25 cellular contexts compared by ENCODE assay signal in genomic region chr14:88142990-88143389, GRCh38.
DNase-seq lines count a peak whose midpoint lies in the region; ATAC-seq, FAIRE-seq and TF ChIP-seq lines count a peak whose summit lies in the region.
"Had no signal": no experiment of that assay in that cellular context is flagged by ENCODE, and none has a peak within 500 bp of the region (broad histone marks: within the 10 kb centered on the region; RNA-seq: fewer than 3 reads in every experiment).

No MANE protein-coding gene starts in this region.

- H3K4me2 ChIP-seq in GM23338 (no peak overlapping the region), H1 (ENCODE audit: insufficient read depth in 1 of 2, low read depth in 2 of 2, low read length in 2 of 2) (no peak overlapping the region), mesendoderm (ENCODE audit: low read length) (no peak overlapping the region)
- H3K4me2 ChIP-seq: BLaER1 had no signal

- H3K79me2 ChIP-seq in GM23338 (replicated peaks; ENCODE audit: insufficient read depth) = no peaks in the 10 kb centered on the region
- H3K79me2 ChIP-seq in H1 (ENCODE audit: control insufficient read depth in 1 of 2, insufficient read depth in 2 of 2, low read length in 2 of 2) = no peaks in the 10 kb centered on the region
- no peaks in the 10 kb centered on the region for H3K79me2 ChIP-seq in mesendoderm (ENCODE audit: control insufficient read depth, insufficient read depth, low read length)

- H3K56ac ChIP-seq in H1 (replicated peaks; ENCODE audit: insufficient read length, low read depth, low read length) (no peak overlapping the region), mesendoderm (ENCODE audit: low read length) (peak overlapping the region; percentile 35)

- no peak for FAIRE-seq in H1 (lab: Jason Lieb, UNC)
- FAIRE-seq: A204.1, D721Med, GM12878, GM19239 had no signal

- H3K23ac ChIP-seq in H1 (ENCODE audit: insufficient read length) = no peak overlapping the region
- no peak overlapping the region for H3K23ac ChIP-seq in mesendoderm (ENCODE audit: low read length)

- POLR2A ChIA-PET in H1 (lab: Charles Lee; ENCODE audit: partially characterized antibody) = no interaction called here

- WGBS in H1 (ENCODE audit: extremely low coverage in 1 of 2, insufficient coverage in 1 of 2, insufficient read length in 1 of 2, insufficient replicate concordance in 2 of 2, low coverage in 1 of 2, low lambda C conversion rate in 2 of 2, missing lambda C conversion rate in 1 of 2), 2 experiments = 93% methylated on average over 7 of the region's 7 CpGs; no CpG with 5 or more reads in 1 of the 2 experiments
- WGBS in mesendoderm (ENCODE audit: extremely low coverage, insufficient coverage, low lambda C conversion rate) = no CpG with 5 or more reads among the region's 7 CpGs
- WGBS in upper lobe of left lung, 2 donors = 42 to 51% methylated on average over 5 to 7 of the region's 7 CpGs
- WGBS in esophagus muscularis mucosa = 67% methylated on average over 6 of the region's 7 CpGs

- H2BK20ac ChIP-seq in H1 (ENCODE audit: low read length) = no peak overlapping the region

- H3K27ac ChIP-seq in GM23338 (ENCODE audit: low read depth) (no peak overlapping the region), H1 (ENCODE audit: low read depth, low read length) (no peak overlapping the region), mesendoderm (ENCODE audit: low read depth, low read length) (no peak overlapping the region), upper lobe of left lung (no peak overlapping the region), esophagus muscularis mucosa (replicated peaks in 1 of 4) (no peak overlapping the region)
- H3K27ac ChIP-seq: 22Rv1, BLaER1, C4-2B had no signal

- H4K91ac ChIP-seq in H1 (replicated peaks; ENCODE audit: insufficient read length, low read length) = no peak overlapping the region

- H2BK5ac ChIP-seq in H1 (ENCODE audit: low read depth, low read length) = no peak overlapping the region
- H2BK5ac ChIP-seq in mesendoderm (ENCODE audit: low read length) = no peak overlapping the region

- H3K27ac Mint-ChIP-seq in GM23338 = 0 out of 2 replicates have a peak overlapping the region, but pooled peaks have one; percentile 38
- no peak overlapping the region for H3K27ac Mint-ChIP-seq in activated T-helper 17 cell treated with anti-CD3 and anti-CD28 coated beads, Interleukin-2, amount 50 U/mL, for 72 hours
- H3K27ac Mint-ChIP-seq: B cell, H9 had no signal

- H3K4me1 ChIP-seq in GM23338 (ENCODE audit: insufficient read depth) (no peaks in the 10 kb centered on the region), H1 (replicated peaks in 1 of 4; ENCODE audit: control insufficient read depth in 3 of 4, insufficient read depth in 4 of 4, low read length in 3 of 4) (no peaks in the 10 kb centered on the region), mesendoderm (ENCODE audit: control insufficient read depth, low read depth, low read length) (peaks cover 6% of the 10 kb centered on the region), upper lobe of left lung (no peaks in the 10 kb centered on the region), esophagus muscularis mucosa (no peaks in the 10 kb centered on the region)
- H3K4me1 ChIP-seq: BLaER1 had no signal

- H3K4ac ChIP-seq in H1 (replicated peaks; ENCODE audit: insufficient read length, low read depth, low read length) (no peak overlapping the region), mesendoderm (ENCODE audit: low read depth, low read length) (no peak overlapping the region)

- H4K20me1 ChIP-seq in GM23338 (replicated peaks; ENCODE audit: insufficient read depth) (no peaks in the 10 kb centered on the region), H1 (replicated peaks in 1 of 2; ENCODE audit: control insufficient read depth in 1 of 2, insufficient read depth in 2 of 2, low read length in 2 of 2) (no peaks in the 10 kb centered on the region)
- H4K20me1 ChIP-seq: BLaER1 had no signal

- peaks cover 4% of the 10 kb centered on the region; the same call in 1 of the 3 replicates for H3K4me1 Mint-ChIP-seq in GM23338
- no peaks in the 10 kb centered on the region for H3K4me1 Mint-ChIP-seq in activated T-helper 17 cell treated with anti-CD3 and anti-CD28 coated beads, Interleukin-2, amount 50 U/mL, for 72 hours
- H3K4me1 Mint-ChIP-seq: B cell; CD8-positive, alpha-beta memory T cell had no signal

- H3K36me3 ChIP-seq in GM23338 (ENCODE audit: insufficient read depth) (no peaks in the 10 kb centered on the region), H1 (ENCODE audit: control insufficient read depth in 2 of 4, insufficient read depth in 4 of 4, low read length in 3 of 4) (no peaks in the 10 kb centered on the region), mesendoderm (ENCODE audit: control insufficient read depth, insufficient read depth, low read length) (no peaks in the 10 kb centered on the region), upper lobe of left lung (no peaks in the 10 kb centered on the region), esophagus muscularis mucosa (no peaks in the 10 kb centered on the region)
- H3K36me3 ChIP-seq: BLaER1 had no signal

- H4K5ac ChIP-seq in H1 (ENCODE audit: insufficient read length, low read depth, low read length) (no peak overlapping the region), mesendoderm (ENCODE audit: low read length) (no peak overlapping the region)

- H3K9ac ChIP-seq in H1 (replicated peaks in 1 of 4; ENCODE audit: extremely low read depth in 1 of 4, low read depth in 3 of 4, low read length in 3 of 4) = no peak overlapping the region
- no peak overlapping the region for H3K9ac ChIP-seq in mesendoderm (ENCODE audit: low read length)
- H3K9ac ChIP-seq: BLaER1 had no signal

- no peak overlapping the region for H3K4me3 Mint-ChIP-seq in GM23338
- no peak overlapping the region for H3K4me3 Mint-ChIP-seq in activated T-helper 17 cell treated with anti-CD3 and anti-CD28 coated beads, Interleukin-2, amount 50 U/mL, for 72 hours
- H3K4me3 Mint-ChIP-seq: B cell; CD4-positive, CD25-positive, alpha-beta regulatory T cell; CD8-positive, alpha-beta memory T cell; H9 had no signal

- H3K27me3 ChIP-seq in GM23338 (ENCODE audit: insufficient read depth) = no peaks in the 10 kb centered on the region
- no peaks in the 10 kb centered on the region for H3K27me3 ChIP-seq in H1 (replicated peaks in 1 of 4; ENCODE audit: control insufficient read depth in 3 of 4, extremely low read depth in 1 of 4, insufficient read depth in 3 of 4, low read length in 3 of 4)
- no peaks in the 10 kb centered on the region for H3K27me3 ChIP-seq in mesendoderm (ENCODE audit: insufficient read depth, low read length, poor library complexity)
- no peaks in the 10 kb centered on the region for H3K27me3 ChIP-seq in upper lobe of left lung
- no peaks in the 10 kb centered on the region for H3K27me3 ChIP-seq in esophagus muscularis mucosa
- H3K27me3 ChIP-seq: BLaER1 had no signal

- peaks cover 2% of the 10 kb centered on the region; the same call in 1 of the 2 replicates for H3K23me2 ChIP-seq in H1 (ENCODE audit: low read depth, low read length)

- no peak overlapping the region for H2BK12ac ChIP-seq in H1 (ENCODE audit: low read depth, low read length)

- H3K18ac ChIP-seq in H1 (ENCODE audit: extremely low read depth, low read length) = no peak overlapping the region
- no peak overlapping the region for H3K18ac ChIP-seq in mesendoderm (ENCODE audit: low read length)

- H3K9me3 ChIP-seq in H1 (ENCODE audit: insufficient read depth in 2 of 2, low read depth in 1 of 2, low read length in 1 of 2) (no peaks in the 10 kb centered on the region), upper lobe of left lung (no peaks in the 10 kb centered on the region), esophagus muscularis mucosa (no peaks in the 10 kb centered on the region)

- H3K9me2 ChIP-seq in GM23338 (ENCODE audit: insufficient read depth) = 0 out of 2 replicates have a peak, but pooled peaks cover 3% of the 10 kb centered on the region

- H3K4me3 ChIP-seq in GM23338 (no peak overlapping the region), H1 (ENCODE audit: extremely low read depth in 1 of 4, insufficient read depth in 2 of 4, low read depth in 3 of 4, low read length in 4 of 4) (no peak overlapping the region), mesendoderm (ENCODE audit: low read length) (no peak overlapping the region), upper lobe of left lung (no peak overlapping the region), esophagus muscularis mucosa (no peak overlapping the region)
- H3K4me3 ChIP-seq: BLaER1, GM12878 had no signal

- H2AFZ ChIP-seq in GM23338 = no peak overlapping the region
- H2AFZ ChIP-seq in H1 (ENCODE audit: low read length) = peak overlapping the region; percentile 65; the same call in 1 of the 2 replicates

- TF ChIP-seq EP300 in H1 (IDR thresholded peaks at IDR 0.05; ENCODE audit: borderline replicate concordance in 1 of 2, low read depth in 2 of 2, low read length in 2 of 2) (no peak), upper lobe of left lung (IDR thresholded peaks at IDR 0.05) (no peak), esophagus muscularis mucosa (IDR thresholded peaks at IDR 0.05) (no peak)

- no peaks in the 10 kb centered on the region for H3F3A ChIP-seq in GM23338 (replicated peaks; ENCODE audit: low read depth)

- H4K8ac ChIP-seq in H1 (ENCODE audit: extremely low read depth, insufficient read depth, low read length) = no peak overlapping the region
- no peak overlapping the region for H4K8ac ChIP-seq in mesendoderm (ENCODE audit: low read depth, low read length)

- CTCF ChIA-PET in H1 (lab: Charles Lee; ENCODE audit: partially characterized antibody) = interaction anchor here (0.7 to 1.3 kb wide), 5 partner anchors 25 to 196 kb away, joined by 3 to 6 read pairs (median 5); no protein-coding TSS in a partner anchor

- no peak overlapping the region for H3K14ac ChIP-seq in H1 (ENCODE audit: insufficient read length)

- intact Hi-C loops in esophagus muscularis mucosa (cut with DNase I) = no loop called here

- H3K9me3 Mint-ChIP-seq in GM23338 = no peaks in the 10 kb centered on the region; the same call in 2 of the 3 replicates
- H3K9me3 Mint-ChIP-seq in activated T-helper 17 cell treated with anti-CD3 and anti-CD28 coated beads, Interleukin-2, amount 50 U/mL, for 72 hours = no peaks in the 10 kb centered on the region
- H3K9me3 Mint-ChIP-seq: CD8-positive, alpha-beta memory T cell; H9 had no signal

- H3K79me1 ChIP-seq in H1 (ENCODE audit: low read depth, low read length) = no peaks in the 10 kb centered on the region
- no peaks in the 10 kb centered on the region for H3K79me1 ChIP-seq in mesendoderm (ENCODE audit: low read length)

- H2AK5ac ChIP-seq in H1 (ENCODE audit: low read depth, low read length) (no peak overlapping the region), mesendoderm (ENCODE audit: low read length) (no peak overlapping the region)

- TF ChIP-seq POLR2A in H1 (IDR thresholded peaks at IDR 0.05; ENCODE audit: control extremely low read depth in 1 of 2, low read depth in 2 of 2, low read length in 2 of 2) (no peak), upper lobe of left lung (IDR thresholded peaks at IDR 0.05) (no peak), esophagus muscularis mucosa (IDR thresholded peaks at IDR 0.05; ENCODE audit: low read depth) (no peak)

- peaks cover 12% of the 10 kb centered on the region for H3K27me3 Mint-ChIP-seq in GM23338 (ENCODE audit: insufficient read depth, low read depth, poor library complexity)
- no peaks in the 10 kb centered on the region for H3K27me3 Mint-ChIP-seq in activated T-helper 17 cell treated with anti-CD3 and anti-CD28 coated beads, Interleukin-2, amount 50 U/mL, for 72 hours

- peak; percentile 54 for ATAC-seq in GM23338
- peak; percentile 28 for ATAC-seq in activated T-helper 17 cell treated with anti-CD3 and anti-CD28 coated beads, Interleukin-2, amount 50 U/mL, for 72 hours (replicated peaks)
- no peak for ATAC-seq in upper lobe of left lung (ENCODE audit: low FRiP score in 2 of 2)
- ATAC-seq in HG03108 (IDR thresholded peaks at IDR 0.05; ENCODE audit: unreplicated experiment) = no peak
- ATAC-seq: GM12878, HCT116 had no signal

- TF ChIP-seq CTCF in GM23338 (conservative IDR thresholded peaks at IDR 0.05; ENCODE audit: low read depth in 2 of 2) = no peak
- TF ChIP-seq CTCF in H1 (IDR thresholded peaks at IDR 0.05; ENCODE audit: control extremely low read depth in 1 of 3, insufficient read depth in 1 of 3, low read depth in 1 of 3, low read length in 3 of 3) = no peak
- TF ChIP-seq CTCF in upper lobe of left lung (IDR thresholded peaks at IDR 0.05) = no peak
- TF ChIP-seq CTCF in esophagus muscularis mucosa (IDR thresholded peaks at IDR 0.05) = no peak

- H2BK120ac ChIP-seq in H1 (replicated peaks; ENCODE audit: low read depth, low read length) = no peak overlapping the region
- H2BK120ac ChIP-seq in mesendoderm (ENCODE audit: low read depth, low read length) = no peak overlapping the region

- no peak for TF ChIP-seq RAD21 in H1 (IDR thresholded peaks at IDR 0.05 in 1 of 2, conservative IDR thresholded peaks at IDR 0.05 in 1 of 2; ENCODE audit: low read depth in 2 of 2, low read length in 2 of 2)

- H2BK15ac ChIP-seq in H1 (ENCODE audit: low read length) (no peak overlapping the region), mesendoderm (replicated peaks; ENCODE audit: low read depth) (no peak overlapping the region)

- H3K36me3 Mint-ChIP-seq in GM23338 (ENCODE audit: low read depth) = no peaks in the 10 kb centered on the region
- no peaks in the 10 kb centered on the region for H3K36me3 Mint-ChIP-seq in activated T-helper 17 cell treated with anti-CD3 and anti-CD28 coated beads, Interleukin-2, amount 50 U/mL, for 72 hours (ENCODE audit: low read depth)
- H3K36me3 Mint-ChIP-seq: CD4-positive, CD25-positive, alpha-beta regulatory T cell; CD8-positive, alpha-beta memory T cell had no signal

- DNase-seq in GM23338 (ENCODE audit: low spot score) = no peak
- no peak for DNase-seq in H1 (ENCODE audit: low read depth in 1 of 2, low spot score in 2 of 2)
- no peak for DNase-seq in mesendoderm
- DNase-seq in upper lobe of left lung = no peak
- DNase-seq in NCI-H345 treated with DMSO at 0.1 percent for 48 hours (lab: John Stamatoyannopoulos, UW; ENCODE audit: unreplicated experiment) = no peak
- DNase-seq in esophagus muscularis mucosa (ENCODE audit: extremely low spot score) = no peak
- DNase-seq: CD4-positive, CD25-positive, alpha-beta regulatory T cell; CD8-positive, alpha-beta memory T cell; DMS 273 treated with DMSO at 0.1 percent for 48 hours; DMS79; EL; GDM1; GOT3; H9 had no signal

Comparison
In these comparisons a context has a peak if more than half of its experiments do, and no peak if none do; other contexts are left out.
1. ATAC-seq: peak in GM23338 (single experiment) and activated T-helper 17 cell treated with anti-CD3 and anti-CD28 coated beads, Interleukin-2, amount 50 U/mL, for 72 hours (single experiment); none in upper lobe of left lung (0 of 2) and HG03108 (single experiment).